Comparison of ENCODE assay signal across 15 cellular contexts in the genomic region with DNA sequence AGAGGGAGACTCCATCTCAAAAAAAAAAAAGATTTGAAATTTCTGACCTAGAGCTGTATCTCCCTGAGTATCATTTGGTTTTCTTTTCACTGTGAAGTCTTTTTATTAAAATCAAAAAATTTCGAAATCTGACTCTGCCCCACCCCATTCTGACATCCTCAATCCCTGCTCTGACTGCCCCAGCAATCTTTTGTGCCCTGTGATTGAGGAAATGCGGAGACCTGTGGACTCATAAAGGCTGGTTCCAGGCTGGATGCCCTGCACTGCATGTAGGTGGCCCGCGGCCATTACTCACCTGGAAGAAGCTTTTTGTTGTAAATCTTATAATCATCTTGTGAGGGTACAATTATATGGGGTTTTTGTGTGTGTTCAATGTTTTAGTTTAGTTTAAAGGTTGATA.
A peak's percentile ranks its signal among the peaks of the same experiment; 100 is the strongest.
DNase-seq lines count a peak whose midpoint lies in the region; ATAC-seq and TF ChIP-seq lines count a peak whose summit lies in the region.
"Had no signal": no experiment of that assay in that cellular context is flagged by ENCODE, and none has a peak within 500 bp of the region (broad histone marks: within the 10 kb centered on the region; RNA-seq: fewer than 3 reads in every experiment).

No MANE protein-coding gene starts in this region.

- H3K27me3 Mint-ChIP-seq in WTC11 (ENCODE audit: low read depth) (no peaks in the 10 kb centered on the region), glutamatergic neuron (ENCODE audit: unreplicated experiment) (peaks cover 2% of the 10 kb centered on the region), nephron progenitor cell (ENCODE audit: low read depth, poor library complexity) (no peaks in the 10 kb centered on the region)
- H3K27me3 Mint-ChIP-seq: CD4-positive, alpha-beta memory T cell had no signal

- H3K4me1 Mint-ChIP-seq in WTC11 (peaks cover 7% of the 10 kb centered on the region), glutamatergic neuron (ENCODE audit: low read depth, unreplicated experiment) (peaks cover 56% of the 10 kb centered on the region), nephron progenitor cell (peaks cover 11% of the 10 kb centered on the region)
- H3K4me1 Mint-ChIP-seq: CD4-positive, alpha-beta memory T cell had no signal

- H3K36me3 Mint-ChIP-seq in WTC11 (no peaks in the 10 kb centered on the region), glutamatergic neuron (ENCODE audit: unreplicated experiment) (no peaks in the 10 kb centered on the region), nephron progenitor cell (ENCODE audit: low read depth) (no peaks in the 10 kb centered on the region)
- H3K36me3 Mint-ChIP-seq: CD4-positive, alpha-beta memory T cell had no signal

- TF ChIP-seq CTCF in WTC11 (IDR thresholded peaks at IDR 0.05) = no peak
- no peak for TF ChIP-seq CTCF in glutamatergic neuron (IDR thresholded peaks at IDR 0.05; ENCODE audit: partially characterized antibody, unreplicated experiment)
- TF ChIP-seq CTCF in nephron progenitor cell (IDR thresholded peaks at IDR 0.05) = no peak

- H3K27ac Mint-ChIP-seq in WTC11 (peak overlapping the region; percentile 15; the same call in 1 of the 2 replicates), glutamatergic neuron (ENCODE audit: unreplicated experiment) (peak overlapping the region; percentile 45), nephron progenitor cell (peak overlapping the region; percentile 36)
- H3K27ac Mint-ChIP-seq: CD4-positive, alpha-beta memory T cell; HFFc6 had no signal

- POLR2A ChIA-PET in WTC11 (lab: Charles Lee) = no interaction called here

- CTCF ChIA-PET in WTC11 (lab: Charles Lee) = interaction anchor here (1.4 kb wide), 1 partner anchor 98 kb away, joined by 3 read pairs; no protein-coding TSS in a partner anchor

- H3K4me3 Mint-ChIP-seq in WTC11 (no peak overlapping the region), glutamatergic neuron (ENCODE audit: unreplicated experiment) (no peak overlapping the region), nephron progenitor cell (no peak overlapping the region)
- H3K4me3 Mint-ChIP-seq: CD4-positive, alpha-beta memory T cell; HFFc6 had no signal

- no peak for DNase-seq in WTC11 (ENCODE audit: low spot score)
- DNase-seq in glutamatergic neuron = no peak
- no peak for DNase-seq in nephron progenitor cell
- DNase-seq in NCI-H1694 treated with DMSO at 0.1 percent for 48 hours (lab: John Stamatoyannopoulos, UW) = no peak
- no peak for DNase-seq in stimulated activated CD8-positive, alpha-beta memory T cell treated with anti-CD3 and anti-CD28 coated beads, Interleukin-4, amount 100 ng/mL, for 48 hours
- no peak for DNase-seq in foreskin melanocyte
- DNase-seq: BE2C; CD4-positive, alpha-beta memory T cell; DMS153; DMS79 treated with DMSO at 0.1 percent for 48 hours; EL; HCEC 1CT; HFFc6 had no signal

- peak; percentile 24; the same call in 1 of the 2 replicates for ATAC-seq in WTC11
- ATAC-seq: A549, HepG2 had no signal

- no peaks in the 10 kb centered on the region for H3K9me3 Mint-ChIP-seq in WTC11
- H3K9me3 Mint-ChIP-seq in glutamatergic neuron (ENCODE audit: unreplicated experiment) = no peaks in the 10 kb centered on the region
- H3K9me3 Mint-ChIP-seq in nephron progenitor cell = no peaks in the 10 kb centered on the region
- H3K9me3 Mint-ChIP-seq: HFFc6 had no signal

TF ChIP-seq in WTC11, 78 proteins besides CTCF, POLR2A, EP300 and RAD21 (continues in another document):
- TF ChIP-seq ZNF317 (CRISPR knock-in tag; IDR thresholded peaks at IDR 0.05; ENCODE audit: borderline replicate concordance, low read depth) = no peak
- no peak for TF ChIP-seq ZNF425 (CRISPR knock-in tag; conservative IDR thresholded peaks at IDR 0.05)
- no peak for TF ChIP-seq ARID4B (CRISPR knock-in tag; IDR thresholded peaks at IDR 0.05; ENCODE audit: borderline replicate concordance)
- no peak for TF ChIP-seq AFF4 (CRISPR knock-in tag; IDR thresholded peaks at IDR 0.05; ENCODE audit: borderline replicate concordance)
- TF ChIP-seq ELF4 (CRISPR knock-in tag; IDR thresholded peaks at IDR 0.05; ENCODE audit: low read depth) = no peak
- no peak for TF ChIP-seq ETV6 (CRISPR knock-in tag; IDR thresholded peaks at IDR 0.05)
- TF ChIP-seq RORB (CRISPR knock-in tag; IDR thresholded peaks at IDR 0.05) = no peak
- no peak for TF ChIP-seq RELA (CRISPR knock-in tag; IDR thresholded peaks at IDR 0.05; ENCODE audit: borderline replicate concordance)
- TF ChIP-seq HMGA2 (CRISPR knock-in tag; IDR thresholded peaks at IDR 0.05) = no peak
